Comparison of ENCODE assay signal across 6 cellular contexts in genomic region chr16:30066882-30067583, GRCh38. TPM values are rescaled to one million over a fixed set of nuclear protein-coding genes. Genes with fewer than 3 reads are reported as not detected.
DNase-seq lines count a peak whose midpoint lies in the region; ATAC-seq and TF ChIP-seq lines count a peak whose summit lies in the region.

No MANE protein-coding gene starts in this region.

- H3K27ac Mint-ChIP-seq in CD4-positive, alpha-beta T cell = peak overlapping the region; percentile 96
- peak overlapping the region; percentile 79 for H3K27ac Mint-ChIP-seq in activated T-helper 1 cell treated with anti-CD3 and anti-CD28 coated beads, Interleukin-12 subunit alpha, Interleukin-12 subunit beta, Interleukin-2, Interleukin-4 antibody, amounts not matched to agents 30 ng/mL and 10 ng/mL and 1 ng/mL, durations not matched to agents 14 hours and 24 hours and 36 hours
- H3K27ac Mint-ChIP-seq in memory B cell = peak overlapping the region; percentile 92

- no peak for TF ChIP-seq CTCF in CD4-positive, alpha-beta T cell (IDR thresholded peaks at IDR 0.05)

- H3K27ac ChIP-seq in CD4-positive, alpha-beta T cell (ENCODE audit: low read depth, low read length) = peak overlapping the region; percentile 87

- peak overlapping the region; percentile 100 for H3K4me3 Mint-ChIP-seq in CD4-positive, alpha-beta T cell
- H3K4me3 Mint-ChIP-seq in activated T-helper 1 cell treated with anti-CD3 and anti-CD28 coated beads, Interleukin-12 subunit alpha, Interleukin-12 subunit beta, Interleukin-2, Interleukin-4 antibody, amounts not matched to agents 30 ng/mL and 10 ng/mL and 1 ng/mL, durations not matched to agents 14 hours and 24 hours and 36 hours = peak overlapping the region; percentile 99
- peak overlapping the region; percentile 98 for H3K4me3 Mint-ChIP-seq in memory B cell

- no peak for ATAC-seq in CD4-positive, alpha-beta T cell (ENCODE audit: poor library complexity)
- ATAC-seq in memory B cell (ENCODE audit: low read depth) (no peak), HG02973 (IDR thresholded peaks at IDR 0.05; ENCODE audit: unreplicated experiment) (no peak), GM19455 (IDR thresholded peaks at IDR 0.05; ENCODE audit: unreplicated experiment) (no peak)

- intact Hi-C loops in CD4-positive, alpha-beta T cell (cut with DNase I, micrococcal nuclease) = loop anchor here (5.0 to 10.0 kb wide), 5 partner anchors 48 to 568 kb away; partner anchors contain the start of genes GDPD3 (in 1 of the 2), MAZ (in 1 of the 2) and ZNF771 (in 1 of the 2)
- intact Hi-C loops in activated T-helper 1 cell treated with anti-CD3 and anti-CD28 coated beads, Interleukin-12 subunit alpha, Interleukin-12 subunit beta, Interleukin-2, Interleukin-4 antibody, amounts not matched to agents 30 ng/mL and 10 ng/mL and 1 ng/mL, durations not matched to agents 14 hours and 24 hours and 36 hours (cut with micrococcal nuclease) = loop anchor here (5.0 kb wide), 1 partner anchor 260 kb away; the partner anchor contains the start of gene MAZ

- no peaks in the 10 kb centered on the region for H3K27me3 Mint-ChIP-seq in CD4-positive, alpha-beta T cell
- H3K27me3 Mint-ChIP-seq in activated T-helper 1 cell treated with anti-CD3 and anti-CD28 coated beads, Interleukin-12 subunit alpha, Interleukin-12 subunit beta, Interleukin-2, Interleukin-4 antibody, amounts not matched to agents 30 ng/mL and 10 ng/mL and 1 ng/mL, durations not matched to agents 14 hours and 24 hours and 36 hours (ENCODE audit: insufficient read depth) = peaks cover 1% of the 10 kb centered on the region
- no peaks in the 10 kb centered on the region for H3K27me3 Mint-ChIP-seq in memory B cell

- DNase-seq in CD4-positive, alpha-beta T cell = no peak
- no peak for DNase-seq in activated T-helper 1 cell treated with anti-CD3 and anti-CD28 coated beads, Interleukin-12 subunit alpha, Interleukin-12 subunit beta, Interleukin-2, Interleukin-4 antibody, amounts not matched to agents 30 ng/mL and 10 ng/mL and 1 ng/mL, durations not matched to agents 14 hours and 24 hours and 36 hours (ENCODE audit: low spot score)
- DNase-seq in memory B cell (ENCODE audit: low spot score in 2 of 2) (no peak), AG08395 (ENCODE audit: low spot score) (no peak)

- CTCF ChIA-PET in CD4-positive, alpha-beta T cell (lab: Charles Lee) = interaction anchor here (0.6 to 5.0 kb wide), 3 partner anchors 26 to 303 kb away, joined by 3 to 26 read pairs (median 3); partner anchors contain the start of genes TBC1D10B and TBX6

- POLR2A ChIA-PET in CD4-positive, alpha-beta T cell (lab: Charles Lee) = interaction anchor here (0.6 to 7.2 kb wide), 10 partner anchors 9 to 505 kb away, joined by 3 to 118 read pairs (median 18); partner anchors contain the start of genes CORO1A, PPP4C, TBC1D10B and TBX6

- H3K4me1 Mint-ChIP-seq in CD4-positive, alpha-beta T cell (ENCODE audit: low read depth) = peaks cover 43% of the 10 kb centered on the region
- H3K4me1 Mint-ChIP-seq in activated T-helper 1 cell treated with anti-CD3 and anti-CD28 coated beads, Interleukin-12 subunit alpha, Interleukin-12 subunit beta, Interleukin-2, Interleukin-4 antibody, amounts not matched to agents 30 ng/mL and 10 ng/mL and 1 ng/mL, durations not matched to agents 14 hours and 24 hours and 36 hours (ENCODE audit: low read depth) = peaks cover 29% of the 10 kb centered on the region
- peaks cover 24% of the 10 kb centered on the region for H3K4me1 Mint-ChIP-seq in memory B cell

- H3K9me3 Mint-ChIP-seq in CD4-positive, alpha-beta T cell = no peaks in the 10 kb centered on the region
- H3K9me3 Mint-ChIP-seq in activated T-helper 1 cell treated with anti-CD3 and anti-CD28 coated beads, Interleukin-12 subunit alpha, Interleukin-12 subunit beta, Interleukin-2, Interleukin-4 antibody, amounts not matched to agents 30 ng/mL and 10 ng/mL and 1 ng/mL, durations not matched to agents 14 hours and 24 hours and 36 hours = no peaks in the 10 kb centered on the region
- H3K9me3 Mint-ChIP-seq in memory B cell = no peaks in the 10 kb centered on the region

- no peaks in the 10 kb centered on the region for H3K27me3 ChIP-seq in CD4-positive, alpha-beta T cell (ENCODE audit: control insufficient read depth, insufficient read depth, low read length)

- H3K9me3 ChIP-seq in CD4-positive, alpha-beta T cell (ENCODE audit: control insufficient read depth, low read length) = no peaks in the 10 kb centered on the region

- peaks cover 76% of the 10 kb centered on the region for H3K36me3 Mint-ChIP-seq in CD4-positive, alpha-beta T cell (ENCODE audit: low read depth)
- peaks cover 45% of the 10 kb centered on the region for H3K36me3 Mint-ChIP-seq in activated T-helper 1 cell treated with anti-CD3 and anti-CD28 coated beads, Interleukin-12 subunit alpha, Interleukin-12 subunit beta, Interleukin-2, Interleukin-4 antibody, amounts not matched to agents 30 ng/mL and 10 ng/mL and 1 ng/mL, durations not matched to agents 14 hours and 24 hours and 36 hours (ENCODE audit: low read depth)
- H3K36me3 Mint-ChIP-seq in memory B cell = peaks cover 19% of the 10 kb centered on the region

RNA-seq across cellular contexts. Expression of gene ALDOA, which starts 1.5 kb away (rescaled TPM):
- 100 to 1,000 TPM; 390 to 396 TPM for total RNA-seq in CD4-positive, alpha-beta T cell
- 1,715 and 1,718 TPM in 2 replicates for total RNA-seq in activated T-helper 1 cell treated with anti-CD3 and anti-CD28 coated beads, Interleukin-12 subunit alpha, Interleukin-12 subunit beta, Interleukin-2, Interleukin-4 antibody, amounts not matched to agents 30 ng/mL and 10 ng/mL and 1 ng/mL, durations not matched to agents 14 hours and 24 hours and 36 hours

RNA-seq across cellular contexts. Expression of gene PPP4C, which starts 8.8 kb away (rescaled TPM):
- 10 to 100 TPM; 83.9 to 87.3 TPM for total RNA-seq in CD4-positive, alpha-beta T cell
- total RNA-seq in activated T-helper 1 cell treated with anti-CD3 and anti-CD28 coated beads, Interleukin-12 subunit alpha, Interleukin-12 subunit beta, Interleukin-2, Interleukin-4 antibody, amounts not matched to agents 30 ng/mL and 10 ng/mL and 1 ng/mL, durations not matched to agents 14 hours and 24 hours and 36 hours = 133 and 147 TPM in 2 replicates

RNA-seq across cellular contexts. Expression of gene TBX6, which starts 24.7 kb away (rescaled TPM):
- under 1 TPM; 0.42 to 0.47 TPM for total RNA-seq in CD4-positive, alpha-beta T cell
- total RNA-seq in activated T-helper 1 cell treated with anti-CD3 and anti-CD28 coated beads, Interleukin-12 subunit alpha, Interleukin-12 subunit beta, Interleukin-2, Interleukin-4 antibody, amounts not matched to agents 30 ng/mL and 10 ng/mL and 1 ng/mL, durations not matched to agents 14 hours and 24 hours and 36 hours = 1.6 and 1.8 TPM in 2 replicates

RNA-seq across cellular contexts. Expression of gene YPEL3, which starts 29.0 kb away (rescaled TPM):
- 100 to 1,000 TPM; 154 to 166 TPM for total RNA-seq in CD4-positive, alpha-beta T cell
- total RNA-seq in activated T-helper 1 cell treated with anti-CD3 and anti-CD28 coated beads, Interleukin-12 subunit alpha, Interleukin-12 subunit beta, Interleukin-2, Interleukin-4 antibody, amounts not matched to agents 30 ng/mL and 10 ng/mL and 1 ng/mL, durations not matched to agents 14 hours and 24 hours and 36 hours = 14.5 and 15.1 TPM in 2 replicates

RNA-seq across cellular contexts. Expression of gene TLCD3B, which starts 36.0 kb away (rescaled TPM):
- not detected for total RNA-seq in CD4-positive, alpha-beta T cell
- total RNA-seq in activated T-helper 1 cell treated with anti-CD3 and anti-CD28 coated beads, Interleukin-12 subunit alpha, Interleukin-12 subunit beta, Interleukin-2, Interleukin-4 antibody, amounts not matched to agents 30 ng/mL and 10 ng/mL and 1 ng/mL, durations not matched to agents 14 hours and 24 hours and 36 hours = 1.6 and 1.9 TPM in 2 replicates
